Comparison of ENCODE assay signal across 11 cellular contexts in genomic region chr7:4975626-4976025, GRCh38. TPM values are rescaled to one million over a fixed set of nuclear protein-coding genes. Genes with fewer than 3 reads are reported as not detected.
DNase-seq lines count a peak whose midpoint lies in the region; ATAC-seq and TF ChIP-seq lines count a peak whose summit lies in the region.
"Not testable (repeated sequence)": the region's sequence is repeated elsewhere in the genome, so short reads cannot be mapped to it uniquely, and the experiment has no call there.
"Had no signal": no experiment of that assay in that cellular context is flagged by ENCODE, and none has a peak within 500 bp of the region (broad histone marks: within the 10 kb centered on the region; RNA-seq: fewer than 3 reads in every experiment).

No MANE protein-coding gene starts in this region.

- not testable (repeated sequence) for H3K27ac Mint-ChIP-seq in activated CD4-positive, alpha-beta T cell treated with anti-CD3 and anti-CD28 coated beads, Interleukin-2, amount 10 ng/mL, durations not matched to agents 7 days and 5 days; activated naive CD8-positive, alpha-beta T cell; effector memory CD8-positive, alpha-beta T cell; progenitor cell of endocrine pancreas

- not testable (repeated sequence) for H3K9me3 Mint-ChIP-seq in activated CD4-positive, alpha-beta T cell treated with anti-CD3 and anti-CD28 coated beads, Interleukin-2, amount 10 ng/mL, durations not matched to agents 7 days and 5 days; activated naive CD8-positive, alpha-beta T cell (ENCODE audit: low read depth); effector memory CD8-positive, alpha-beta T cell; progenitor cell of endocrine pancreas (ENCODE audit: low read depth)

- H3K4me3 ChIP-seq in DND-41 (ENCODE audit: low read depth in 1 of 2, low read length in 2 of 2) (peak overlapping the region in 1 of 2 experiments; percentile 89; a peak in 1 of 4 replicates), OCI-LY1 (ENCODE audit: low read depth, low read length, poor library complexity, severe bottlenecking) (peak overlapping the region; percentile 78)

- H3K9ac ChIP-seq in DND-41 (ENCODE audit: low read depth, low read length): peak overlapping the region; percentile 87
- H3K9ac ChIP-seq in OCI-LY1 (ENCODE audit: low read length): not testable (repeated sequence)

- H3K36me3 ChIP-seq in DND-41 (ENCODE audit: insufficient read depth, low read length) (peaks cover 43% of the 10 kb centered on the region), OCI-LY1 (ENCODE audit: insufficient read depth, low read length) (peaks cover 44% of the 10 kb centered on the region)

- not testable (repeated sequence) for H3K9me3 ChIP-seq in DND-41 (ENCODE audit: insufficient read depth, low read length, severe bottlenecking); OCI-LY1 (ENCODE audit: low read length)

- POLR2A ChIA-PET in activated CD4-positive, alpha-beta T cell treated with anti-CD3 and anti-CD28 coated beads, Interleukin-2, amount 10 ng/mL, durations not matched to agents 7 days and 5 days (lab: Charles Lee): not testable (repeated sequence)

- not testable (repeated sequence) for H2AFZ ChIP-seq in DND-41 (ENCODE audit: low read depth, low read length); OCI-LY1 (ENCODE audit: low read length)

- H3K27me3 ChIP-seq in DND-41 (ENCODE audit: insufficient read depth, low read length, poor library complexity); OCI-LY1 (ENCODE audit: insufficient read depth, low read length): not testable (repeated sequence)

- not testable (repeated sequence) for H3K9me2 ChIP-seq in OCI-LY1 (ENCODE audit: low read depth, low read length)

- H3K27ac ChIP-seq in DND-41 (ENCODE audit: low read length); OCI-LY1 (ENCODE audit: low read depth, low read length, poor library complexity, severe bottlenecking): not testable (repeated sequence)

- H3K4me1 Mint-ChIP-seq in activated CD4-positive, alpha-beta T cell treated with anti-CD3 and anti-CD28 coated beads, Interleukin-2, amount 10 ng/mL, durations not matched to agents 7 days and 5 days: peaks cover 30% of the 10 kb centered on the region
- H3K4me1 Mint-ChIP-seq in activated naive CD8-positive, alpha-beta T cell (ENCODE audit: low read depth): peaks cover 47% of the 10 kb centered on the region
- peaks cover 19 to 43% of the 10 kb centered on the region in 2 donors for H3K4me1 Mint-ChIP-seq in effector memory CD8-positive, alpha-beta T cell (ENCODE audit: low read depth in 2 of 2)
- H3K4me1 Mint-ChIP-seq in progenitor cell of endocrine pancreas (ENCODE audit: low read depth): not testable (repeated sequence)

- TF ChIP-seq CTCF in DND-41 (IDR thresholded peaks at IDR 0.05; ENCODE audit: borderline replicate concordance, extremely low read depth, low read length, poor library complexity, severe bottlenecking); OCI-LY1 (IDR thresholded peaks at IDR 0.05; ENCODE audit: low read length); progenitor cell of endocrine pancreas (IDR thresholded peaks at IDR 0.05; ENCODE audit: unreplicated experiment): not testable (repeated sequence)

- peak overlapping the region; percentile 75 for H3K4me2 ChIP-seq in DND-41 (ENCODE audit: insufficient read depth, low read length)
- H3K4me2 ChIP-seq in OCI-LY1 (ENCODE audit: low read length): peak overlapping the region; percentile 83; the same call in 1 of the 2 replicates

- peaks cover 10% of the 10 kb centered on the region; the same call in 1 of the 2 replicates for H4K20me1 ChIP-seq in DND-41 (ENCODE audit: insufficient read depth, low read length)
- H4K20me1 ChIP-seq in OCI-LY1 (ENCODE audit: insufficient read depth, low read length): not testable (repeated sequence)

- not testable (repeated sequence) for ATAC-seq in DND-41 (ENCODE audit: insufficient read depth, low read depth); effector memory CD8-positive, alpha-beta T cell (replicated peaks)

- H3K79me2 ChIP-seq in DND-41 (ENCODE audit: insufficient read depth, low read length): peaks cover 60% of the 10 kb centered on the region
- not testable (repeated sequence) for H3K79me2 ChIP-seq in OCI-LY1 (ENCODE audit: insufficient read depth, low read length)

- H3K27me3 Mint-ChIP-seq in activated CD4-positive, alpha-beta T cell treated with anti-CD3 and anti-CD28 coated beads, Interleukin-2, amount 10 ng/mL, durations not matched to agents 7 days and 5 days; activated naive CD8-positive, alpha-beta T cell; effector memory CD8-positive, alpha-beta T cell; progenitor cell of endocrine pancreas: not testable (repeated sequence)

- not testable (repeated sequence) for H3F3A ChIP-seq in OCI-LY1 (ENCODE audit: insufficient read depth, low read length)

- peaks cover 24% of the 10 kb centered on the region for H3K4me1 ChIP-seq in DND-41 (ENCODE audit: insufficient read depth, low read length)
- not testable (repeated sequence) for H3K4me1 ChIP-seq in OCI-LY1 (ENCODE audit: insufficient read depth, low read length, severe bottlenecking)

- H3K36me3 Mint-ChIP-seq in activated CD4-positive, alpha-beta T cell treated with anti-CD3 and anti-CD28 coated beads, Interleukin-2, amount 10 ng/mL, durations not matched to agents 7 days and 5 days (ENCODE audit: low read depth): peaks cover 37% of the 10 kb centered on the region
- H3K36me3 Mint-ChIP-seq in activated naive CD8-positive, alpha-beta T cell: not testable (repeated sequence)
- H3K36me3 Mint-ChIP-seq in effector memory CD8-positive, alpha-beta T cell (ENCODE audit: insufficient read depth): peaks cover 73% of the 10 kb centered on the region
- peaks cover 15% of the 10 kb centered on the region for H3K36me3 Mint-ChIP-seq in progenitor cell of endocrine pancreas (ENCODE audit: insufficient read depth)

- CTCF ChIA-PET in activated CD4-positive, alpha-beta T cell treated with anti-CD3 and anti-CD28 coated beads, Interleukin-2, amount 10 ng/mL, durations not matched to agents 7 days and 5 days (lab: Charles Lee): interaction anchor here (0.6 kb wide), 1 partner anchor 133 kb away, joined by 3 read pairs; no protein-coding TSS in a partner anchor

- DNase-seq in DND-41; activated CD4-positive, alpha-beta T cell treated with anti-CD3 and anti-CD28 coated beads, Interleukin-2, amount 10 ng/mL, durations not matched to agents 7 days and 5 days; effector memory CD8-positive, alpha-beta T cell; progenitor cell of endocrine pancreas (ENCODE audit: low spot score, unreplicated experiment): not testable (repeated sequence)
- peak; percentile 22 for DNase-seq in mesenteric fat pad (ENCODE audit: low spot score)

- peak overlapping the region; percentile 38 for H3K4me3 Mint-ChIP-seq in activated CD4-positive, alpha-beta T cell treated with anti-CD3 and anti-CD28 coated beads, Interleukin-2, amount 10 ng/mL, durations not matched to agents 7 days and 5 days
- peak overlapping the region; percentile 70 for H3K4me3 Mint-ChIP-seq in activated naive CD8-positive, alpha-beta T cell
- H3K4me3 Mint-ChIP-seq in effector memory CD8-positive, alpha-beta T cell: peak overlapping the region; percentile 51 to 99
- H3K4me3 Mint-ChIP-seq in progenitor cell of endocrine pancreas (ENCODE audit: low read depth): peak overlapping the region; percentile 61

RNA-seq across cellular contexts. Expression of gene MMD2, which starts 16.6 kb away (rescaled TPM):
- not detected for total RNA-seq in activated CD4-positive, alpha-beta T cell treated with anti-CD3 and anti-CD28 coated beads, Interleukin-2, amount 10 ng/mL, durations not matched to agents 7 days and 5 days
- total RNA-seq in mesenteric fat pad (not detected), progenitor cell of endocrine pancreas (not detected in 2 replicates)
- total RNA-seq: foreskin keratinocyte, H7, lower leg skin, posterior vena cava had no signal
